Comparison of ENCODE assay signal across 19 cellular contexts in genomic region chr16:72910371-72910770, GRCh38.
"Had no signal": no experiment of that assay in that cellular context is flagged by ENCODE, and none has a peak within 500 bp of the region (broad histone marks: within the 10 kb centered on the region; RNA-seq: fewer than 3 reads in every experiment).

No MANE protein-coding gene starts in this region.

- ATAC-seq: Panc1, PC-3 had no signal

- DNase-seq: KBM-7; MV-4-11; NCI-H1048; NCI-H1105; NCI-H1417; NCI-H1436 treated with DMSO at 0.1 percent for 48 hours; NCI-H1694; NCI-H187 treated with DMSO at 0.1 percent for 48 hours; NCI-H2029 treated with DMSO at 0.1 percent for 48 hours; NCI-H226; NCI-H446; NCI-H510A; NCI-H526 treated with DMSO at 0.1 percent for 48 hours; NCI-H774; NK-92 treated with Interleukin-12 subunit alpha and Interleukin-12 subunit beta, amount 100 ng/mL, for 24 hours; PC-3; Right ventricle myocardium superior; SIG-M5 had no signal
